ENCODE assay signal across 8 cellular contexts in genomic region chr4:2241410-2242353, GRCh38. TPM values are rescaled to one million over a fixed set of nuclear protein-coding genes. Genes with fewer than 3 reads are reported as not detected.
DNase-seq lines count a peak whose midpoint lies in the region; ATAC-seq and TF ChIP-seq lines count a peak whose summit lies in the region.

Gene HAUS3 (minus strand): TSS chr4:2242121. CDS start chr4:2240946, 1,175 bp downstream.
Gene POLN (minus strand): TSS chr4:2242121. CDS start chr4:2229231, 12,890 bp downstream.

- no peaks in the 10 kb centered on the region for H3K9me3 Mint-ChIP-seq in immature natural killer cell

- peaks cover 4% of the 10 kb centered on the region for H3K36me3 ChIP-seq in ACC112 (ENCODE audit: insufficient read depth, low read length)
- peaks cover 5% of the 10 kb centered on the region for H3K36me3 ChIP-seq in mammary epithelial cell (ENCODE audit: insufficient read depth, low read length)

- H3K4me3 ChIP-seq in ACC112 (ENCODE audit: low read depth, low read length) (peak within 1 kb of the TSS; percentile 99), mammary epithelial cell (replicated peaks in 1 of 3; ENCODE audit: insufficient read depth in 1 of 3, low read depth in 2 of 3, low read length in 3 of 3) (peak within 1 kb of the TSS; percentile 63 to 97 (median 96))

- in situ Hi-C loops in mammary epithelial cell (cut with MboI; ENCODE audit: low sequenced_read_pairs in 2 of 2): loop anchor here in 1 of 2 donors (25.0 kb wide), 1 partner anchor 221 kb away; the partner anchor contains the start of gene RNF4

- ATAC-seq in GM18868 (IDR thresholded peaks at IDR 0.05; ENCODE audit: unreplicated experiment) (peak; percentile 86), HG03103 (IDR thresholded peaks at IDR 0.05; ENCODE audit: low read depth, unreplicated experiment) (peak; percentile 84)

- H3K79me2 ChIP-seq in ACC112 (ENCODE audit: control insufficient read depth, insufficient read depth, low read length, unreplicated experiment) (peaks cover 49% of the 10 kb centered on the region), mammary epithelial cell (ENCODE audit: insufficient read depth, low read length) (peaks cover 47% of the 10 kb centered on the region)

- H3K9me3 ChIP-seq in mammary epithelial cell (replicated peaks; ENCODE audit: insufficient read depth, low read length): no peaks in the 10 kb centered on the region

- CTCF ChIA-PET in mammary epithelial cell (lab: Charles Lee; ENCODE audit: low non-redundant PET): interaction anchor here (0.5 kb wide), 1 partner anchor 228 kb away, joined by 4 read pairs; no protein-coding TSS in a partner anchor

- no peak for TF ChIP-seq CTCF in VCaP (conservative IDR thresholded peaks at IDR 0.05)
- peak in 1 of 2 donors; percentile 3 for TF ChIP-seq CTCF in mammary epithelial cell (conservative IDR thresholded peaks at IDR 0.05 in 1 of 2, IDR thresholded peaks at IDR 0.05 in 1 of 2; ENCODE audit: extremely low read depth in 1 of 2, insufficient read depth in 1 of 2, low read depth in 1 of 2, low read length in 2 of 2)

- DNase-seq in NCI-H2171 treated with DMSO at 0.1 percent for 48 hours (lab: John Stamatoyannopoulos, UW): peak; percentile 83
- DNase-seq in mammary epithelial cell: peak; percentile 97
- DNase-seq in immature natural killer cell: peak; percentile 100
- DNase-seq in smooth muscle cell of the brain vasculature (ENCODE audit: low read depth, low spot score): peak; percentile 91

- peak within 1 kb of the TSS; percentile 87 to 93 (median 90) for H3K27ac Mint-ChIP-seq in immature natural killer cell

- 1% methylated on average over 28 of the region's 88 CpGs for WGBS in mammary epithelial cell (ENCODE audit: low coverage, missing lambda C conversion rate)

- no TSS peak for BruUV-seq in mammary epithelial cell (replicated peaks; lab: Mats Ljungman, UMichigan)

- peaks cover 30% of the 10 kb centered on the region for H3K4me1 ChIP-seq in ACC112 (ENCODE audit: control insufficient read depth, insufficient read depth, low read length, unreplicated experiment)
- peaks cover 14% of the 10 kb centered on the region for H3K4me1 ChIP-seq in mammary epithelial cell (ENCODE audit: insufficient read depth, low read length)

- peaks cover 45 to 67% of the 10 kb centered on the region in 2 donors for H3K4me1 Mint-ChIP-seq in immature natural killer cell

- no peaks in the 10 kb centered on the region for H4K20me1 ChIP-seq in mammary epithelial cell (ENCODE audit: insufficient read depth, low read length)

- H3K4me2 ChIP-seq in mammary epithelial cell (ENCODE audit: insufficient read depth, low read depth, low read length): peak within 1 kb of the TSS; percentile 84

- H3K9ac ChIP-seq in mammary epithelial cell (ENCODE audit: insufficient read depth, low read length): peak within 1 kb of the TSS; percentile 81

- dilution Hi-C loops in mammary epithelial cell (cut with HindIII; ENCODE audit: low sequenced_read_pairs): loop anchor here (5.0 kb wide), 1 partner anchor 211 kb away; no protein-coding TSS in a partner anchor

- H3K4me3 Mint-ChIP-seq in immature natural killer cell: peak within 1 kb of the TSS; percentile 83 to 92 (median 89)

- peaks cover 6 to 17% (median 14%) of the 10 kb centered on the region in 3 donors for H3K27me3 Mint-ChIP-seq in immature natural killer cell (ENCODE audit: low read depth in 3 of 3)

- H3K27me3 ChIP-seq in ACC112 (ENCODE audit: insufficient read depth, low read length) (no peaks in the 10 kb centered on the region), mammary epithelial cell (ENCODE audit: insufficient read depth, low read length) (no peaks in the 10 kb centered on the region)

- peaks cover 0 to 9% (median 5%) of the 10 kb centered on the region in 3 donors for H3K36me3 Mint-ChIP-seq in immature natural killer cell

- intact Hi-C loops in mammary epithelial cell (cut with micrococcal nuclease): loop anchor here (1.0 to 5.0 kb wide), 4 partner anchors 21 to 796 kb away; partner anchors contain the start of genes CFAP99, MXD4 and ZFYVE28

- no peak within 1 kb of the TSS; the same call in 1 of the 2 replicates for H3K27ac ChIP-seq in ACC112 (ENCODE audit: low read depth, low read length)
- peak within 1 kb of the TSS; percentile 85 for H3K27ac ChIP-seq in VCaP
- peak within 1 kb of the TSS; percentile 52 for H3K27ac ChIP-seq in mammary epithelial cell (ENCODE audit: insufficient read depth, low read depth, low read length)

- H2AFZ ChIP-seq in ACC112 (ENCODE audit: low read length, unreplicated experiment) (peak within 1 kb of the TSS; percentile 75), mammary epithelial cell (ENCODE audit: low read depth, low read length) (peak within 1 kb of the TSS; percentile 96)

RNA-seq across cellular contexts. Expression of gene HAUS3, which starts in this region (rescaled TPM):
- 10 to 100 TPM in 1 of 2 donors, 1 to 10 TPM in 1; 9.2 to 12.8 TPM for total RNA-seq in mammary epithelial cell
- 4.2 TPM for polyA plus RNA-seq in mammary epithelial cell
- polyA minus RNA-seq in mammary epithelial cell: 3.5 TPM
- polyA plus RNA-seq in immature natural killer cell: 10 to 100 TPM; 12.8 to 21.7 (median 16.5) TPM

RNA-seq across cellular contexts. Expression of gene POLN, which starts in this region (rescaled TPM):
- total RNA-seq in mammary epithelial cell: under 1 TPM; 0.42 to 0.83 TPM
- polyA plus RNA-seq in mammary epithelial cell: 0.18 TPM
- not detected for polyA minus RNA-seq in mammary epithelial cell
- 1 to 10 TPM in 1 of 3 donors, under 1 TPM in 1, not detected in 1; 0.41 to 1.6 TPM for polyA plus RNA-seq in immature natural killer cell
